In genomic region chr4:186693894-186694293, GRCh38 we compare ENCODE assay signal across 15 cellular contexts. TPM values are rescaled to one million over a fixed set of nuclear protein-coding genes. Genes with fewer than 3 reads are reported as not detected.
DNase-seq lines count a peak whose midpoint lies in the region; ATAC-seq and TF ChIP-seq lines count a peak whose summit lies in the region.
"Had no signal": no experiment of that assay in that cellular context is flagged by ENCODE, and none has a peak within 500 bp of the region (broad histone marks: within the 10 kb centered on the region; RNA-seq: fewer than 3 reads in every experiment).

No MANE protein-coding gene starts in this region.

- H3K27me3 Mint-ChIP-seq in MCF 10A (ENCODE audit: insufficient read depth, unreplicated experiment): no peaks in the 10 kb centered on the region
- H3K27me3 Mint-ChIP-seq: central memory CD8-positive, alpha-beta T cell had no signal

- TF ChIP-seq POLR2A in suprapubic skin (IDR thresholded peaks at IDR 0.05): no peak

- H3K4me2 ChIP-seq in PC-3 (ENCODE audit: low read length): peak overlapping the region; percentile 80
- H3K4me2 ChIP-seq: KMS-11 had no signal

- POLR2A ChIA-PET in PC-3 (lab: Charles Lee; ENCODE audit: unreplicated experiment) (no interaction called here), MCF 10A (lab: Yijun Ruan, JAX) (interaction anchor here (1.1 to 2.6 kb wide), 9 partner anchors 8 to 30 kb away, joined by 3 to 11 read pairs (median 6); partner anchors contain the start of gene FAT1)

- H3K4me1 ChIP-seq in PC-3 (ENCODE audit: insufficient read depth, low read length) (peaks cover 18% of the 10 kb centered on the region), muscle layer of colon (ENCODE audit: insufficient read depth, low read length) (peaks cover 28% of the 10 kb centered on the region), suprapubic skin (peaks cover 33% of the 10 kb centered on the region)

- H3K36me3 ChIP-seq in PC-3 (ENCODE audit: low read depth, low read length) (no peaks in the 10 kb centered on the region; the same call in 1 of the 2 replicates), muscle layer of colon (ENCODE audit: insufficient read depth, low read length) (no peaks in the 10 kb centered on the region), suprapubic skin (no peaks in the 10 kb centered on the region)

- H3K9me2 ChIP-seq in PC-3 (replicated peaks; ENCODE audit: low read length): 0 out of 2 replicates have a peak, but pooled peaks cover 4% of the 10 kb centered on the region

- peaks cover 31% of the 10 kb centered on the region for H3K4me1 Mint-ChIP-seq in MCF 10A (ENCODE audit: insufficient read depth, unreplicated experiment)
- H3K4me1 Mint-ChIP-seq: activated CD4-positive, alpha-beta T cell treated with anti-CD3 and anti-CD28 coated beads for 36 hours; central memory CD8-positive, alpha-beta T cell had no signal

- TF ChIP-seq CTCF in PC-3 (conservative IDR thresholded peaks at IDR 0.05; ENCODE audit: low read depth, low read length) (no peak), MCF 10A (IDR thresholded peaks at IDR 0.05; ENCODE audit: unreplicated experiment) (no peak), suprapubic skin (IDR thresholded peaks at IDR 0.05) (no peak)

- CTCF ChIA-PET in PC-3 (lab: Charles Lee): interaction anchor here (0.5 to 1.0 kb wide), 4 partner anchors 24 to 885 kb away, joined by 3 to 4 read pairs (median 4); no protein-coding TSS in a partner anchor
- CTCF ChIA-PET in MCF 10A (lab: Yijun Ruan, JAX): interaction anchor here (0.6 to 1.1 kb wide), 4 partner anchors 9 to 39 kb away, joined by 3 to 4 read pairs (median 3); no protein-coding TSS in a partner anchor

- H3K9me3 Mint-ChIP-seq in MCF 10A (ENCODE audit: unreplicated experiment): no peaks in the 10 kb centered on the region

- H3K27me3 ChIP-seq in PC-3 (ENCODE audit: low read length): no peaks in the 10 kb centered on the region
- H3K27me3 ChIP-seq in muscle layer of colon (ENCODE audit: control insufficient read depth in 1 of 2, insufficient read depth in 2 of 2, low read length in 2 of 2): no peaks in the 10 kb centered on the region
- H3K27me3 ChIP-seq in suprapubic skin: no peaks in the 10 kb centered on the region

- no peak for ATAC-seq in PC-3
- no peak for ATAC-seq in GM18907 (IDR thresholded peaks at IDR 0.05; ENCODE audit: unreplicated experiment)
- ATAC-seq: activated CD4-positive, alpha-beta T cell treated with anti-CD3 and anti-CD28 coated beads for 36 hours had no signal

- peak overlapping the region; percentile 21 for H3K4me3 Mint-ChIP-seq in MCF 10A (ENCODE audit: unreplicated experiment)
- H3K4me3 Mint-ChIP-seq: activated CD4-positive, alpha-beta T cell treated with anti-CD3 and anti-CD28 coated beads for 36 hours; central memory CD8-positive, alpha-beta T cell had no signal

- intact Hi-C loops in PC-3 (cut with micrococcal nuclease) (no loop called here), MCF 10A (cut with micrococcal nuclease) (no loop called here)

- H3K27ac Mint-ChIP-seq in MCF 10A (ENCODE audit: low read depth, unreplicated experiment): peak overlapping the region; percentile 47
- H3K27ac Mint-ChIP-seq: activated CD4-positive, alpha-beta T cell treated with anti-CD3 and anti-CD28 coated beads for 36 hours had no signal

- BruUV-seq in PC-3 (replicated peaks; lab: Mats Ljungman, UMichigan) (no TSS peak), MCF 10A (replicated peaks; lab: Mats Ljungman, UMichigan) (no TSS peak)

- no peaks in the 10 kb centered on the region for H3K9me3 ChIP-seq in PC-3 (ENCODE audit: low read length)
- H3K9me3 ChIP-seq in muscle layer of colon (ENCODE audit: low read length): no peaks in the 10 kb centered on the region
- H3K9me3 ChIP-seq in suprapubic skin: no peaks in the 10 kb centered on the region

- H3K4me3 ChIP-seq in PC-3 (ENCODE audit: low read length): no peak overlapping the region
- no peak overlapping the region for H3K4me3 ChIP-seq in muscle layer of colon (ENCODE audit: low read depth in 1 of 2, low read length in 2 of 2)
- no peak overlapping the region for H3K4me3 ChIP-seq in suprapubic skin

- H3K79me2 ChIP-seq in PC-3 (ENCODE audit: low read length): peaks cover 89% of the 10 kb centered on the region

- no peak for TF ChIP-seq EP300 in suprapubic skin (IDR thresholded peaks at IDR 0.05)

- WGBS in suprapubic skin: 85% methylated on average over 3 of the region's 3 CpGs

- H3F3A ChIP-seq in PC-3 (ENCODE audit: low read length, unreplicated experiment): no peaks in the 10 kb centered on the region

- H3K36me3 Mint-ChIP-seq in MCF 10A (ENCODE audit: insufficient read depth, unreplicated experiment): peaks cover 31% of the 10 kb centered on the region

- peaks cover 12% of the 10 kb centered on the region; the same call in 1 of the 2 replicates for H4K20me1 ChIP-seq in PC-3 (ENCODE audit: low read length)

- no peak overlapping the region for H2AFZ ChIP-seq in PC-3 (ENCODE audit: low read length)

- H3K9ac ChIP-seq in PC-3 (ENCODE audit: low read length) (no peak overlapping the region), muscle layer of colon (ENCODE audit: low read length) (no peak overlapping the region)
- H3K9ac ChIP-seq: KMS-11 had no signal

- DNase-seq in PC-3 (no peak), MCF 10A (ENCODE audit: unreplicated experiment) (no peak), suprapubic skin (ENCODE audit: low spot score in 2 of 2) (no peak), NCI-H1417 (lab: John Stamatoyannopoulos, UW) (no peak), NCI-H1105 treated with DMSO at 0.1 percent for 48 hours (lab: John Stamatoyannopoulos, UW) (no peak)
- DNase-seq: activated CD4-positive, alpha-beta T cell treated with anti-CD3 and anti-CD28 coated beads for 36 hours; DND-41; NCI-H446 treated with DMSO at 0.1 percent for 48 hours; RPMI8226; SW 1271; trophoblast cell had no signal

- peak overlapping the region; percentile 71 for H3K27ac ChIP-seq in PC-3 (ENCODE audit: low read length)
- H3K27ac ChIP-seq in muscle layer of colon (ENCODE audit: low read depth, low read length): peak overlapping the region; percentile 27
- H3K27ac ChIP-seq in suprapubic skin: peak overlapping the region; percentile 62
- H3K27ac ChIP-seq: KMS-11 had no signal

RNA-seq across cellular contexts. Expression of gene FAT1, which starts 29.8 kb away (rescaled TPM):
- 91.1 and 92.4 TPM in 2 replicates for total RNA-seq in PC-3 (2014; rRNA removed)
- total RNA-seq in MCF 10A (2022): 132 and 165 TPM in 2 replicates
- total RNA-seq in suprapubic skin: 100 to 1,000 TPM in 3 of 4 donors, 10 to 100 TPM in 1; 91.2 to 133 (median 105) TPM
